Comparison of ENCODE assay signal across 8 cellular contexts in the genomic region with DNA sequence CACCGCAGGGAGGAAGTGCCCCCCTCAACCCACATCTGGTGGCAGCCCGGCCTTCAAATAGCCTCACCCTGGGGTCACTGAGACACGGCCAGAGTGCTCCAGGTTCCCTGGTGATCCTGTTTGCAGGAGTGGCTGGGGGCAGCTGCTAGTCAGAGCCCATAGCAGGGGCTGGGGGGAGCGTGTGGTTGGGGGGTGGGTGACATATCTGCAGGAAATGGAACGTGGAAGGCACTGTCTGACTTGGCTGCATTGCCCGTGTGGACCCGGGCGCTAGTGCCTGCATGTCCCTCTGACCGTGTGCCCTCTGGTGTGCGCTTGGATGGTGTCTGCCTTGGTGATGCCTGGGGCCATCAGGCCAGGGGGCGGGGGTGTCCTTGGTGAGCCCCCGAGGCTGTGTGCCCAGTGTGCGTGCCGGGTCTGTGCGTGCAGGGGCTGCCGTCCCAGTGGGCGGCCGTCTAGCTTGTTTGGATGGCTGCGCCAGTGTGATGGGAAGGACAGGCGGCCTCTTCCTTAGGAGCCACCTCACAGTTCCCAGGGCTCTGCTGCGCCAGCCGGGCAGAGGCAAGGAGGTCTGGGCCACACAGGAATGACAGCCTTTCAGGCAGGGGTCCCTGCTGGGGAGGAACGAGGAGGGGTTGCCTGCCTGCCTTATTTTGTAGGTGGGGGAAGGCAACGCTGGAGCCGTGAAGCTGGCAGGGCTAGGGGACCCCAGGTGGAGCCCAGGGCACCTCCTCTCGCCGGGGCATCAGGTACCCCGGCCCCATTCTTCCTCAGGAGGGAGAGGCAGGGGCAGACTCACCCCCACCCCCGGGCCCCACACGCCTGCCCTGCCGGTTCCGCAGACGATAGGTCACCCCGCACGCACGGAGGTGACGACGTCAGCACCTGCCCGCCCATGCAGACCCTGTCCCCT.
DNase-seq lines count a peak whose midpoint lies in the region; ATAC-seq lines count a peak whose summit lies in the region.

No MANE protein-coding gene starts in this region.

- H3K4me1 ChIP-seq in iPS-18a (ENCODE audit: control insufficient read depth, low read depth, low read length), result peaks cover 11% of the 10 kb centered on the region

- no peaks in the 10 kb centered on the region for H3K36me3 ChIP-seq in iPS-18a (ENCODE audit: control insufficient read depth, low read depth, low read length)

- no peak overlapping the region for H3K27ac Mint-ChIP-seq in activated T-cell treated with anti-CD3 and anti-CD28 coated beads, Interleukin-2, amount 50 U/mL, for 24 hours
- H3K27ac Mint-ChIP-seq in activated naive CD8-positive, alpha-beta T cell, result no peak overlapping the region
- H3K27ac Mint-ChIP-seq in stimulated activated naive B cell treated with anti-CD40 and anti-IgM and Interleukin-4, amounts not matched to agents 10 μg/mL and 1 μg/mL and 100 μg/mL, for 72 hours, result peak overlapping the region; percentile 37

- H3K4me3 Mint-ChIP-seq in activated T-cell treated with anti-CD3 and anti-CD28 coated beads, Interleukin-2, amount 50 U/mL, for 24 hours, result peak overlapping the region; percentile 68
- peak overlapping the region; percentile 78 for H3K4me3 Mint-ChIP-seq in activated naive CD8-positive, alpha-beta T cell
- H3K4me3 Mint-ChIP-seq in stimulated activated naive B cell treated with anti-CD40 and anti-IgM and Interleukin-4, amounts not matched to agents 10 μg/mL and 1 μg/mL and 100 μg/mL, for 72 hours, result peak overlapping the region; percentile 83 to 85

- peaks cover 27% of the 10 kb centered on the region for H3K27me3 ChIP-seq in iPS-18a (ENCODE audit: control insufficient read depth, insufficient read depth, low read length)

- peaks cover 16% of the 10 kb centered on the region for H3K4me1 Mint-ChIP-seq in activated T-cell treated with anti-CD3 and anti-CD28 coated beads, Interleukin-2, amount 50 U/mL, for 24 hours (ENCODE audit: low read depth)
- H3K4me1 Mint-ChIP-seq in activated naive CD8-positive, alpha-beta T cell (ENCODE audit: low read depth), result peaks cover 8% of the 10 kb centered on the region
- peaks cover 15 to 29% of the 10 kb centered on the region in 2 donors for H3K4me1 Mint-ChIP-seq in stimulated activated naive B cell treated with anti-CD40 and anti-IgM and Interleukin-4, amounts not matched to agents 10 μg/mL and 1 μg/mL and 100 μg/mL, for 72 hours

- no peaks in the 10 kb centered on the region for H3K36me3 Mint-ChIP-seq in activated T-cell treated with anti-CD3 and anti-CD28 coated beads, Interleukin-2, amount 50 U/mL, for 24 hours (ENCODE audit: low read depth)
- H3K36me3 Mint-ChIP-seq in activated naive CD8-positive, alpha-beta T cell, result no peaks in the 10 kb centered on the region
- peaks cover 0 to 2% of the 10 kb centered on the region in 2 donors for H3K36me3 Mint-ChIP-seq in stimulated activated naive B cell treated with anti-CD40 and anti-IgM and Interleukin-4, amounts not matched to agents 10 μg/mL and 1 μg/mL and 100 μg/mL, for 72 hours

- H3K9me3 Mint-ChIP-seq in activated T-cell treated with anti-CD3 and anti-CD28 coated beads, Interleukin-2, amount 50 U/mL, for 24 hours, result no peaks in the 10 kb centered on the region
- no peaks in the 10 kb centered on the region for H3K9me3 Mint-ChIP-seq in activated naive CD8-positive, alpha-beta T cell (ENCODE audit: low read depth)
- H3K9me3 Mint-ChIP-seq in stimulated activated naive B cell treated with anti-CD40 and anti-IgM and Interleukin-4, amounts not matched to agents 10 μg/mL and 1 μg/mL and 100 μg/mL, for 72 hours, result no peaks in the 10 kb centered on the region

- DNase-seq in activated T-cell treated with anti-CD3 and anti-CD28 coated beads, Interleukin-2, amount 50 U/mL, for 24 hours, result no peak
- DNase-seq in activated T-cell treated with anti-CD3 and anti-CD28 coated beads, Interleukin-2, amount 50 U/mL, for 1 hour, result no peak
- no peak for DNase-seq in stimulated activated naive B cell treated with anti-CD40 and anti-IgM and Interleukin-4, amounts not matched to agents 10 μg/mL and 1 μg/mL and 100 μg/mL, for 72 hours
- no peak for DNase-seq in NCI-H774 (lab: John Stamatoyannopoulos, UW)

- peak overlapping the region; percentile 43 for H3K9ac ChIP-seq in iPS-18a (ENCODE audit: low read length)

- no peak overlapping the region for H3K27ac ChIP-seq in iPS-18a (ENCODE audit: low read length)

- H3K4me3 ChIP-seq in iPS-18a (ENCODE audit: low read length), result peak overlapping the region; percentile 66

- ATAC-seq in stimulated activated naive B cell treated with anti-CD40 and anti-IgM and Interleukin-4, amounts not matched to agents 10 μg/mL and 1 μg/mL and 100 μg/mL, for 72 hours (replicated peaks), result peak; percentile 38 to 46
- ATAC-seq in GM18517 (IDR thresholded peaks at IDR 0.05; ENCODE audit: unreplicated experiment) (no peak), GM19395 (IDR thresholded peaks at IDR 0.05; ENCODE audit: unreplicated experiment) (no peak)

- peaks cover 24% of the 10 kb centered on the region for H3K27me3 Mint-ChIP-seq in activated T-cell treated with anti-CD3 and anti-CD28 coated beads, Interleukin-2, amount 50 U/mL, for 24 hours
- H3K27me3 Mint-ChIP-seq in activated naive CD8-positive, alpha-beta T cell, result peaks cover 2% of the 10 kb centered on the region
- H3K27me3 Mint-ChIP-seq in stimulated activated naive B cell treated with anti-CD40 and anti-IgM and Interleukin-4, amounts not matched to agents 10 μg/mL and 1 μg/mL and 100 μg/mL, for 72 hours, result peaks cover 24 to 58% of the 10 kb centered on the region in 2 donors

- H3K9me3 ChIP-seq in iPS-18a (ENCODE audit: control insufficient read depth, low read depth, low read length), result no peaks in the 10 kb centered on the region

Comparison
In these comparisons a context has a peak if more than half of its experiments do, and no peak if none do; other contexts are left out.
1. ATAC-seq: peak in stimulated activated naive B cell treated with anti-CD40 and anti-IgM and Interleukin-4, amounts not matched to agents 10 μg/mL and 1 μg/mL and 100 μg/mL, for 72 hours (2 of 2); none in GM18517 (single experiment) and GM19395 (single experiment).
2. Peak in every context shown above with its lines, with median percentiles within 50 percentile points of each other: H3K4me3 Mint-ChIP-seq.